In the genomic region with DNA sequence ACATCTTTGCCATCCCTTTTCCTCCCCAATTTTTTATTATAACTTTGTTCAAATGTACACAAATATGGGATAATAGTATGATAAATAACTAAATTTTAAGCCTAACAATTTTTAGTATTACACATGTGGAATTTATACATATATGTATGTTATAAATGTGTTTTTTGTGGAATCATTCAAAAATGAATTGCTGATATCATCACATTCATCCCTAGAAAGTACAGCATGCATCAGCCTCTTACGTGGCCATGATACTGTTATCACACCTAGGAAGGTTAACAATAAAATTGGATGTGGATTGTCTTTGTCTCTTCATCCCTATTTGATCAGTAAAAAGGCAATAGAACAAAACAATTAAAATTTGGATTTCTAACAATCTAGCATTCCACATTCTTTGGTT, we compare ENCODE assay signal across 8 cellular contexts.
"Had no signal": no experiment of that assay in that cellular context is flagged by ENCODE, and none has a peak within 500 bp of the region (broad histone marks: within the 10 kb centered on the region; RNA-seq: fewer than 3 reads in every experiment).

No MANE protein-coding gene starts in this region.

- FAIRE-seq: G401.6, GM12878, GM12891, GM12892, GM18507, GM19239 had no signal

- H3K4me3 ChIP-seq: GM12878 had no signal

- ATAC-seq: GM12878 had no signal

- DNase-seq: GDM1, GF-D8 had no signal
